Comparison of ENCODE assay signal across 36 cellular contexts in genomic region chr2:146262606-146263005, GRCh38.
"Had no signal": no experiment of that assay in that cellular context is flagged by ENCODE, and none has a peak within 500 bp of the region (broad histone marks: within the 10 kb centered on the region; RNA-seq: fewer than 3 reads in every experiment).

No MANE protein-coding gene starts in this region.

- H3K4me3 ChIP-seq: coronary artery, heart right ventricle, psoas muscle, right atrium auricular region, testis, transverse colon had no signal

- H2AFZ ChIP-seq: parathyroid adenoma had no signal

- H3K4me3 Mint-ChIP-seq: activated naive CD4-positive, alpha-beta T cell treated with anti-CD3 and anti-CD28 coated beads, Interleukin-2, amount 10 ng/mL, durations not matched to agents 7 days and 5 days; activated naive CD8-positive, alpha-beta T cell treated with anti-CD3 and anti-CD28 coated beads, Interleukin-2, amount 10 ng/mL, durations not matched to agents 7 days and 5 days; activated T-helper 1 cell treated with anti-CD3 and anti-CD28 coated beads, Interleukin-12 subunit alpha, Interleukin-12 subunit beta, Interleukin-2, Interleukin-4 antibody, amounts not matched to agents 30 ng/mL and 10 ng/mL and 1 ng/mL, durations not matched to agents 14 hours and 24 hours and 36 hours; effector memory CD8-positive, alpha-beta T cell; naive thymus-derived CD8-positive, alpha-beta T cell; neural crest cell; T-helper 1 cell treated with Interleukin-12 subunit alpha and Interleukin-12 subunit beta and Interleukin-4 antibody, amounts not matched to agents 30 μg/mL and 1 μg/mL, for 36 hours had no signal

- H3K27me3 Mint-ChIP-seq: activated naive CD4-positive, alpha-beta T cell treated with anti-CD3 and anti-CD28 coated beads, Interleukin-2, amount 10 ng/mL, durations not matched to agents 7 days and 5 days; activated naive CD8-positive, alpha-beta T cell treated with anti-CD3 and anti-CD28 coated beads, Interleukin-2, amount 10 ng/mL, durations not matched to agents 7 days and 5 days; effector memory CD8-positive, alpha-beta T cell; naive thymus-derived CD8-positive, alpha-beta T cell had no signal

- H3K9me3 Mint-ChIP-seq: activated naive CD8-positive, alpha-beta T cell treated with anti-CD3 and anti-CD28 coated beads, Interleukin-2, amount 10 ng/mL, durations not matched to agents 7 days and 5 days; activated T-helper 1 cell treated with anti-CD3 and anti-CD28 coated beads, Interleukin-12 subunit alpha, Interleukin-12 subunit beta, Interleukin-2, Interleukin-4 antibody, amounts not matched to agents 30 ng/mL and 10 ng/mL and 1 ng/mL, durations not matched to agents 14 hours and 24 hours and 36 hours; T-helper 1 cell treated with Interleukin-12 subunit alpha and Interleukin-12 subunit beta and Interleukin-4 antibody, amounts not matched to agents 30 μg/mL and 1 μg/mL, for 36 hours had no signal

- H3K4me1 ChIP-seq: foreskin keratinocyte, heart right ventricle, parathyroid adenoma, psoas muscle, right atrium auricular region, testis, transverse colon had no signal

- H3K9ac ChIP-seq: parathyroid adenoma had no signal

- H3K27ac Mint-ChIP-seq: activated naive CD4-positive, alpha-beta T cell treated with anti-CD3 and anti-CD28 coated beads, Interleukin-2, amount 10 ng/mL, durations not matched to agents 7 days and 5 days; activated naive CD8-positive, alpha-beta T cell treated with anti-CD3 and anti-CD28 coated beads, Interleukin-2, amount 10 ng/mL, durations not matched to agents 7 days and 5 days; activated T-helper 1 cell treated with anti-CD3 and anti-CD28 coated beads, Interleukin-12 subunit alpha, Interleukin-12 subunit beta, Interleukin-2, Interleukin-4 antibody, amounts not matched to agents 30 ng/mL and 10 ng/mL and 1 ng/mL, durations not matched to agents 14 hours and 24 hours and 36 hours; effector memory CD8-positive, alpha-beta T cell; naive thymus-derived CD8-positive, alpha-beta T cell; T-helper 1 cell treated with Interleukin-12 subunit alpha and Interleukin-12 subunit beta and Interleukin-4 antibody, amounts not matched to agents 30 μg/mL and 1 μg/mL, for 36 hours had no signal

- H3K27ac ChIP-seq: brain microvascular endothelial cell, coronary artery, foreskin keratinocyte, heart right ventricle, parathyroid adenoma, psoas muscle, right atrium auricular region, testis, transverse colon, WERI-Rb-1 had no signal

- H3K27me3 ChIP-seq: brain microvascular endothelial cell, foreskin keratinocyte, heart right ventricle, right atrium auricular region, testis, transverse colon had no signal

- H3K36me3 Mint-ChIP-seq: activated naive CD4-positive, alpha-beta T cell treated with anti-CD3 and anti-CD28 coated beads, Interleukin-2, amount 10 ng/mL, durations not matched to agents 7 days and 5 days; activated naive CD8-positive, alpha-beta T cell treated with anti-CD3 and anti-CD28 coated beads, Interleukin-2, amount 10 ng/mL, durations not matched to agents 7 days and 5 days had no signal

- H3K9me3 ChIP-seq: right atrium auricular region, testis, transverse colon had no signal

- FAIRE-seq: astrocyte, endothelial cell of umbilical vein, islet of Langerhans, urothelium cell line had no signal

- ATAC-seq: activated CD4-positive, CD25-positive, alpha-beta regulatory T cell treated with anti-CD3 and anti-CD28 coated beads, Interleukin-2, amount 50 U/mL, for 24 hours; effector memory CD8-positive, alpha-beta T cell; esophagus mucosa; foreskin keratinocyte; heart right ventricle; left colon; naive thymus-derived CD8-positive, alpha-beta T cell; psoas muscle; stimulated activated naive CD8-positive, alpha-beta T cell treated with anti-CD3 and anti-CD28 coated beads, Interleukin-15, Interleukin-2, amounts not matched to agents 100 U/mL and 50 U/mL, for 24 hours had no signal

- DNase-seq: activated CD4-positive, alpha-beta T cell treated with anti-CD3 and anti-CD28 coated beads for 48 hours; activated CD4-positive, alpha-beta T cell treated with anti-CD3 and anti-CD28 coated beads, Interleukin-2, amount 50 U/mL, for 48 hours; activated CD8-positive, alpha-beta memory T cell treated with anti-CD3 and anti-CD28 coated beads for 24 hours; activated effector memory CD4-positive, alpha-beta T cell treated with anti-CD3 and anti-CD28 coated beads, Interleukin-2, amount 50 U/mL, for 16 hours; activated naive CD4-positive, alpha-beta T cell treated with anti-CD3 and anti-CD28 coated beads, Interleukin-2, amount 10 ng/mL, durations not matched to agents 7 days and 5 days; activated naive CD8-positive, alpha-beta T cell treated with anti-CD3 and anti-CD28 coated beads, Interleukin-2, amount 10 ng/mL, durations not matched to agents 7 days and 5 days; activated T-cell treated with anti-CD3 and anti-CD28 coated beads, Interleukin-2, amount 50 U/mL, for 1 hour; amniotic stem cell; brain microvascular endothelial cell; effector memory CD8-positive, alpha-beta T cell; foreskin keratinocyte; heart right ventricle; left colon; midbrain; naive thymus-derived CD8-positive, alpha-beta T cell; occipital lobe; psoas muscle; stimulated activated CD4-positive, alpha-beta T cell treated with anti-CD3 and anti-CD28 coated beads, Interleukin-4, amount 100 ng/mL, for 1 hour; stimulated activated naive CD8-positive, alpha-beta T cell treated with anti-CD3 and anti-CD28 coated beads, Interleukin-15, Interleukin-2, amounts not matched to agents 100 U/mL and 50 U/mL, for 24 hours; SW 1271; T1000; testis; transverse colon; WERI-Rb-1 had no signal

- H3K79me2 ChIP-seq: parathyroid adenoma had no signal

- H3K36me3 ChIP-seq: brain microvascular endothelial cell, heart right ventricle, right atrium auricular region, transverse colon, WERI-Rb-1 had no signal

- H3K4me1 Mint-ChIP-seq: activated naive CD4-positive, alpha-beta T cell treated with anti-CD3 and anti-CD28 coated beads, Interleukin-2, amount 10 ng/mL, durations not matched to agents 7 days and 5 days; activated naive CD8-positive, alpha-beta T cell treated with anti-CD3 and anti-CD28 coated beads, Interleukin-2, amount 10 ng/mL, durations not matched to agents 7 days and 5 days; naive thymus-derived CD8-positive, alpha-beta T cell had no signal
